19 cellular contexts compared by ENCODE assay signal in the genomic region with DNA sequence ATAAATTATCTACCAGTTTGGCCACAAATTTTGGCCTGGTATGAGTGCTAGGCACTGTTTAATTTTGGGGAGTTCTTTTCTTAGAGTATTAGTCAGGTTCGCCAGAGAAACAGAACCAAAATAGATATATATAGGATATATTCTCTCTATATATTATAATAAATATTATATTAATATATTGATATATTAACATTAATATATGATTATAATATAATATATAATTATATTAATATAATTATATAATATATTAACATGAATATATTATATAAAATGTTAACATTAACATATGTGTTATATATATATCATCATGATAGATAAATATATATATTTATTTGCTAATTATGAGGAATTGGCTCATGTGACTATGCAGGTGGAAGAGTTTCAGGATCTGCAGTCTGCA. TPM values are rescaled to one million over a fixed set of nuclear protein-coding genes. Genes with fewer than 3 reads are reported as not detected.
DNase-seq lines count a peak whose midpoint lies in the region; ATAC-seq, FAIRE-seq and TF ChIP-seq lines count a peak whose summit lies in the region.
"Had no signal": no experiment of that assay in that cellular context is flagged by ENCODE, and none has a peak within 500 bp of the region (broad histone marks: within the 10 kb centered on the region; RNA-seq: fewer than 3 reads in every experiment).

No MANE protein-coding gene starts in this region.

- no peak for DNase-seq in WTC11 (ENCODE audit: low spot score)
- no peak for DNase-seq in kidney
- DNase-seq in activated CD8-positive, alpha-beta T cell treated with anti-CD3 and anti-CD28 coated beads, Interleukin-2, amount 10 ng/mL, durations not matched to agents 7 days and 5 days, result no peak
- DNase-seq: 8988T; C1 segment of cervical spinal cord; Calu3; CD4-positive, alpha-beta memory T cell; COR-L47; DMS53; DMS79 treated with DMSO at 0.1 percent for 48 hours; H9 had no signal

- intact Hi-C loops in kidney (cut with DNase I), result no loop called here

- H3K27ac Mint-ChIP-seq in WTC11, result no peak overlapping the region
- no peak overlapping the region for H3K27ac Mint-ChIP-seq in activated CD8-positive, alpha-beta T cell treated with anti-CD3 and anti-CD28 coated beads, Interleukin-2, amount 10 ng/mL, durations not matched to agents 7 days and 5 days
- H3K27ac Mint-ChIP-seq: CD4-positive, alpha-beta memory T cell; GM23338; H9 had no signal

- no peaks in the 10 kb centered on the region for H3K36me3 Mint-ChIP-seq in WTC11
- H3K36me3 Mint-ChIP-seq in activated CD8-positive, alpha-beta T cell treated with anti-CD3 and anti-CD28 coated beads, Interleukin-2, amount 10 ng/mL, durations not matched to agents 7 days and 5 days (ENCODE audit: low read depth), result no peaks in the 10 kb centered on the region
- H3K36me3 Mint-ChIP-seq: CD4-positive, alpha-beta memory T cell had no signal

- no peak overlapping the region for H3K4me3 Mint-ChIP-seq in WTC11
- no peak overlapping the region for H3K4me3 Mint-ChIP-seq in activated CD8-positive, alpha-beta T cell treated with anti-CD3 and anti-CD28 coated beads, Interleukin-2, amount 10 ng/mL, durations not matched to agents 7 days and 5 days
- H3K4me3 Mint-ChIP-seq: CD4-positive, alpha-beta memory T cell; GM23338; H9 had no signal

- H3K27ac ChIP-seq in kidney (ENCODE audit: low read depth in 2 of 2, low read length in 2 of 2), result no peak overlapping the region

- no peak overlapping the region for H3K9ac ChIP-seq in kidney (ENCODE audit: low read length in 2 of 2)

- H3K9me3 ChIP-seq in kidney (ENCODE audit: control insufficient read depth in 1 of 2, low read length in 2 of 2), result peaks cover under 1 to 2% of the 10 kb centered on the region in 2 donors

- no peaks in the 10 kb centered on the region for H3K27me3 Mint-ChIP-seq in WTC11 (ENCODE audit: low read depth)
- peaks cover 13% of the 10 kb centered on the region for H3K27me3 Mint-ChIP-seq in activated CD8-positive, alpha-beta T cell treated with anti-CD3 and anti-CD28 coated beads, Interleukin-2, amount 10 ng/mL, durations not matched to agents 7 days and 5 days (ENCODE audit: low read depth)

- ATAC-seq in WTC11 (no peak), HG02623 (IDR thresholded peaks at IDR 0.05; ENCODE audit: unreplicated experiment) (no peak), HG02973 (IDR thresholded peaks at IDR 0.05; ENCODE audit: unreplicated experiment) (no peak)
- no peak for ATAC-seq in activated CD8-positive, alpha-beta T cell treated with anti-CD3 and anti-CD28 coated beads, Interleukin-2, amount 10 ng/mL, durations not matched to agents 7 days and 5 days
- ATAC-seq: GM23338, HCT116 had no signal

- peaks cover 14% of the 10 kb centered on the region for H3K9me3 Mint-ChIP-seq in WTC11
- peaks cover 3% of the 10 kb centered on the region for H3K9me3 Mint-ChIP-seq in activated CD8-positive, alpha-beta T cell treated with anti-CD3 and anti-CD28 coated beads, Interleukin-2, amount 10 ng/mL, durations not matched to agents 7 days and 5 days (ENCODE audit: insufficient read depth)

- POLR2A ChIA-PET in WTC11 (lab: Charles Lee), result no interaction called here
- POLR2A ChIA-PET in activated CD8-positive, alpha-beta T cell treated with anti-CD3 and anti-CD28 coated beads, Interleukin-2, amount 10 ng/mL, durations not matched to agents 7 days and 5 days (lab: Charles Lee), result no interaction called here

- peak; percentile 89 for FAIRE-seq in G401.6 (lab: Jason Lieb, UNC)
- FAIRE-seq in kidney (lab: Jason Lieb, UNC), result peak; percentile 45
- FAIRE-seq: GM12892, GM19239 had no signal

- no peaks in the 10 kb centered on the region for H3K4me1 ChIP-seq in kidney (ENCODE audit: control insufficient read depth in 1 of 2, insufficient read depth in 1 of 2, low read depth in 1 of 2, low read length in 2 of 2)

- CTCF ChIA-PET in WTC11 (lab: Charles Lee), result no interaction called here
- CTCF ChIA-PET in activated CD8-positive, alpha-beta T cell treated with anti-CD3 and anti-CD28 coated beads, Interleukin-2, amount 10 ng/mL, durations not matched to agents 7 days and 5 days (lab: Charles Lee), result no interaction called here

- TF ChIP-seq CTCF in WTC11 (IDR thresholded peaks at IDR 0.05) (no peak), kidney (IDR thresholded peaks at IDR 0.05; ENCODE audit: borderline replicate concordance, extremely low read depth, insufficient read depth) (no peak)

- no peaks in the 10 kb centered on the region for H3K36me3 ChIP-seq in kidney (ENCODE audit: control insufficient read depth in 1 of 2, insufficient read depth in 2 of 2, low read length in 2 of 2)

- no peaks in the 10 kb centered on the region for H3K4me1 Mint-ChIP-seq in WTC11
- no peaks in the 10 kb centered on the region for H3K4me1 Mint-ChIP-seq in activated CD8-positive, alpha-beta T cell treated with anti-CD3 and anti-CD28 coated beads, Interleukin-2, amount 10 ng/mL, durations not matched to agents 7 days and 5 days (ENCODE audit: low read depth)
- H3K4me1 Mint-ChIP-seq: CD4-positive, alpha-beta memory T cell; GM23338 had no signal

- no peak overlapping the region for H3K4me3 ChIP-seq in kidney (ENCODE audit: low read length in 2 of 2)
- H3K4me3 ChIP-seq: GM23338 had no signal

TF ChIP-seq in WTC11, 78 proteins besides CTCF, POLR2A, EP300 and RAD21:
- TF ChIP-seq ZNF232 (CRISPR knock-in tag; IDR thresholded peaks at IDR 0.05) (no peak), HMGA2 (CRISPR knock-in tag; IDR thresholded peaks at IDR 0.05) (peak; percentile 92)
- TF ChIP-seq, protein P1, sequence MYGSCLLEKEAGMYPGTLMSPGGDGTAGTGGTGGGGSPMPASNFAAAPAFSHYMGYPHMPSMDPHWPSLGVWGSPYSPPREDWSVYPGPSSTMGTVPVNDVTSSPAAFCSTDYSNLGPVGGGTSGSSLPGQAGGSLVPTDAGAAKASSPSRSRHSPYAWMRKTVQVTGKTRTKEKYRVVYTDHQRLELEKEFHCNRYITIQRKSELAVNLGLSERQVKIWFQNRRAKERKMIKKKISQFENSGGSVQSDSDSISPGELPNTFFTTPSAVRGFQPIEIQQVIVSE (CRISPR knock-in tag; IDR thresholded peaks at IDR 0.05; ENCODE audit: borderline replicate concordance), result no peak

RNA-seq across cellular contexts. Expression of a gene that starts 22.0 kb away (rescaled TPM):
- total RNA-seq in WTC11 (2021) (3.4 to 5.2 TPM (median 4.5 TPM) in 3 replicates), kidney (3.1 TPM)
- polyA plus RNA-seq in kidney (ENCODE audit: insufficient read depth, low read depth, low replicate concordance), result 0.41 TPM
- 1 to 10 TPM; 1.7 to 2.3 TPM for total RNA-seq in activated CD8-positive, alpha-beta T cell treated with anti-CD3 and anti-CD28 coated beads, Interleukin-2, amount 10 ng/mL, durations not matched to agents 7 days and 5 days
- total RNA-seq: H4 had no signal
